ENCODE assay signal across 2 cellular contexts in the genomic region with DNA sequence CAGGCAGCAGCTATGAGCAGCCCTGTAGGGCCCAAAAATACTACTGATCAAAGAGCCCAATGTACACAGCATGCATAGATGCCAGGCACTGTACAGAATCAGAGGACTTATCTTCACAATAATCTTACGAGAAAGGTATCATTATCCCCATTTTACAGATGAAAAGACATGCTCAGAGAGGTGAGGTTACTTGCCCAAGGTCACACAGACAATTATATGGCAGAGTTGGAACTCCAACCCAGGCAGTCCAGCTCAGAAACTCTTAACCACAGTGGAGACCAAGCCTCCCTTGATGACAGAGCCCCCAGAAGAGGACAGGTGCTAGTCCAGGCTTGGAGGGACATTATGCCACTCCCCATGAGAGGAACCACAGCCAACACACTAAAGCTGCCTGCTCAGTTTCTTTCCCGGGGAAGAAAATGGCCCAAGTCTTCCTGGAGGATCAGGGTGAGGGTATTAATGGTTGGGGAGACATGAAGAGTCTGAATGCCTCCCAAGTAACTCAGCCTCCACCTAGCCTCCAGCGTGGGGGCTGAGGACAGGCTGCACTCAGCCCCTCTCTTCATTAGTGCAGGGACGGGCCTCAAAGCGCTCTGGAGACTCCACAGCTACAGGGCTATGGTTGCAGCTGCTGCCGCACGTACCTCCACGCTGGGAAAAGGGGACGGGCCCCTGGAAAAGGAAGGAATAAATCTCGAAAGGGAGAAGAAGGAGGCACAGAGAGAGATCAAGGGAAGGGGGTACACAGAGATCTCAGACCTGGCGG.
A peak's percentile ranks its signal among the peaks of the same experiment; 100 is the strongest.
TF ChIP-seq lines count a peak whose summit lies in the region.

No MANE protein-coding gene starts in this region.

TF ChIP-seq in IMR-90, 13 proteins besides CTCF, POLR2A, EP300 and RAD21:
- TF ChIP-seq, protein P1, sequence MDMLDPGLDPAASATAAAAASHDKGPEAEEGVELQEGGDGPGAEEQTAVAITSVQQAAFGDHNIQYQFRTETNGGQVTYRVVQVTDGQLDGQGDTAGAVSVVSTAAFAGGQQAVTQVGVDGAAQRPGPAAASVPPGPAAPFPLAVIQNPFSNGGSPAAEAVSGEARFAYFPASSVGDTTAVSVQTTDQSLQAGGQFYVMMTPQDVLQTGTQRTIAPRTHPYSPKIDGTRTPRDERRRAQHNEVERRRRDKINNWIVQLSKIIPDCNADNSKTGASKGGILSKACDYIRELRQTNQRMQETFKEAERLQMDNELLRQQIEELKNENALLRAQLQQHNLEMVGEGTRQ (IDR thresholded peaks at IDR 0.05; ENCODE audit: low read depth, low read length): no peak
- no peak for TF ChIP-seq CHD1 (IDR thresholded peaks at IDR 0.05; ENCODE audit: low read depth, low read length)
- no peak for TF ChIP-seq FOS (IDR thresholded peaks at IDR 0.05; ENCODE audit: low read depth, low read length)
- no peak for TF ChIP-seq BHLHE40 (IDR thresholded peaks at IDR 0.05; ENCODE audit: low read depth, low read length)
- TF ChIP-seq NFE2L2 (IDR thresholded peaks at IDR 0.05; ENCODE audit: low read depth, low read length): no peak
- 0 out of 2 replicates have a peak, but pooled peaks have one; percentile 24 for TF ChIP-seq MXI1 (IDR thresholded peaks at IDR 0.05; ENCODE audit: borderline replicate concordance, low read depth, low read length)
- TF ChIP-seq MAZ (IDR thresholded peaks at IDR 0.05; ENCODE audit: borderline replicate concordance, low read depth, low read length): no peak

TF ChIP-seq in GM12878, 131 proteins besides CTCF, POLR2A, EP300 and RAD21:
- no peak for TF ChIP-seq SUZ12 (IDR thresholded peaks at IDR 0.05; ENCODE audit: unreplicated experiment)
- no peak for TF ChIP-seq NR2C1 (IDR thresholded peaks at IDR 0.05)
- TF ChIP-seq POLR2AphosphoS5 (IDR thresholded peaks at IDR 0.05; ENCODE audit: low read length): 0 out of 2 replicates have a peak, but pooled peaks have one; percentile 19
- no peak for TF ChIP-seq NFYA (IDR thresholded peaks at IDR 0.05; ENCODE audit: borderline replicate concordance, low read depth, low read length)
- no peak for TF ChIP-seq ESRRA (IDR thresholded peaks at IDR 0.05; ENCODE audit: low read length)
- no peak for TF ChIP-seq MTA2 (IDR thresholded peaks at IDR 0.05; ENCODE audit: low read depth)
- TF ChIP-seq, protein P2, sequence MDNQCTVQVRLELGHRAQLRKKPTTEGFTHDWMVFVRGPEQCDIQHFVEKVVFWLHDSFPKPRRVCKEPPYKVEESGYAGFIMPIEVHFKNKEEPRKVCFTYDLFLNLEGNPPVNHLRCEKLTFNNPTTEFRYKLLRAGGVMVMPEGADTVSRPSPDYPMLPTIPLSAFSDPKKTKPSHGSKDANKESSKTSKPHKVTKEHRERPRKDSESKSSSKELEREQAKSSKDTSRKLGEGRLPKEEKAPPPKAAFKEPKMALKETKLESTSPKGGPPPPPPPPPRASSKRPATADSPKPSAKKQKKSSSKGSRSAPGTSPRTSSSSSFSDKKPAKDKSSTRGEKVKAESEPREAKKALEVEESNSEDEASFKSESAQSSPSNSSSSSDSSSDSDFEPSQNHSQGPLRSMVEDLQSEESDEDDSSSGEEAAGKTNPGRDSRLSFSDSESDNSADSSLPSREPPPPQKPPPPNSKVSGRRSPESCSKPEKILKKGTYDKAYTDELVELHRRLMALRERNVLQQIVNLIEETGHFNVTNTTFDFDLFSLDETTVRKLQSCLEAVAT (IDR thresholded peaks at IDR 0.05): 0 out of 2 replicates have a peak, but pooled peaks have one; percentile 25
- TF ChIP-seq LARP7 (IDR thresholded peaks at IDR 0.05): no peak
- TF ChIP-seq POLR2AphosphoS2 (IDR thresholded peaks at IDR 0.05; ENCODE audit: low read depth, low read length): 0 out of 2 replicates have a peak, but pooled peaks have one; percentile 6
- peak; percentile 53; the same call in 1 of the 2 replicates for TF ChIP-seq SMARCA5 (IDR thresholded peaks at IDR 0.05)
